ENCODE assay signal across 8 cellular contexts in the genomic region with DNA sequence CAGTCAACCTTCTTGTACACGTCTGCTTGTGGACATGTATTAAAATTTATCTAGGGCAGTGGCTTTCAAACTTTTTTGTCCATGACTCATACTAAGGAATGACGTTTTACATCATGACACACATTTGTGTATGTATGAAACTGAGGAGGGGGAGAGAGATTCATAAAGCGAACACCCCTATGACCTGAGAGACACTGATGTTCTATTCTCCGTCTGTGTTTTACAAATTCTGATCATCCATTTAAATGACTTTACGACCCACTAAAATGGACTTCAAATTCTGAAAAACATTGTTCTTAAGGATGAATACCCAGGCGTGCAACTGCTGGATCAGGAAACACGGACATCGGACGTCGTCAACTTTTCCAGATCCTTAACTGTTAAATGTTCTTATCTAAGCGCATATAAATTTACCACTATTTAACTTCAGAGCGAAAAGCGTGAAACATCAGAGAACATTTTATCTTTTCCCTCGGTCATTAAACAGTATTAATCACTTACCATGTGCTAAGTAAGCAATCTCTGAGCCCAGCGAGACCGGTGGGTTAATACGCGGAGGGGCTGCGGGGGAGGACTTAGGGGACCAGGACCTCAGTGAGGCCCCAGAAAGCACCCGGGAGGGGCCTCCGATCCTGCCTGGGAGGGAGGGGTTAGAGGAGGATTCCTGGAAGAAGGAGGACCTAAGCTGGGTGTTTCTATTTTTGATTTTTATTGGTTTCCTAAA. TPM values are rescaled to one million over a fixed set of nuclear protein-coding genes. Genes with fewer than 3 reads are reported as not detected.
DNase-seq lines count a peak whose midpoint lies in the region; ATAC-seq, FAIRE-seq and TF ChIP-seq lines count a peak whose summit lies in the region.

No MANE protein-coding gene starts in this region.

- peak overlapping the region; percentile 70 for H3K4me2 ChIP-seq in GM23248 (ENCODE audit: unreplicated experiment)

- in situ Hi-C loops in GM23248 (cut with MboI): no loop called here

- H3K9ac ChIP-seq in GM23248: peak overlapping the region; percentile 81

- H3F3A ChIP-seq in GM23248 (ENCODE audit: insufficient read depth): no peaks in the 10 kb centered on the region; the same call in 1 of the 2 replicates

- H3K36me3 Mint-ChIP-seq in neural crest cell (ENCODE audit: low read depth): peaks cover 14% of the 10 kb centered on the region

- CTCF ChIA-PET in RWPE1 (lab: Yijun Ruan, JAX): interaction anchor here (0.9 kb wide), 1 partner anchor 65 kb away, joined by 3 read pairs; no protein-coding TSS in a partner anchor

- H3K27ac Mint-ChIP-seq in neural crest cell (ENCODE audit: unreplicated experiment): peak overlapping the region; percentile 44

- 37 to 46% methylated on average over 21 of the region's 21 CpGs for WGBS in GM23248 (ENCODE audit: low coverage in 1 of 2, low lambda C conversion rate in 2 of 2, missing lambda C conversion rate in 2 of 2), 2 experiments

- DNase-seq in GM23248: peak; percentile 65
- no peak for DNase-seq in RWPE1 (ENCODE audit: low spot score)
- DNase-seq in erythroblast (lab: John Stamatoyannopoulos, UW): peak; percentile 53 to 59
- no peak for DNase-seq in neural crest cell (ENCODE audit: low read depth, low spot score)
- no peak for DNase-seq in germinal center (ENCODE audit: low spot score)
- no peak for DNase-seq in D721Med (ENCODE audit: insufficient read length, low spot score)
- no peak for DNase-seq in SKM-1 treated with dmso at 0.1 percent for 144 hours (lab: John Stamatoyannopoulos, UW; ENCODE audit: unreplicated experiment)

- POLR2A ChIA-PET in RWPE1 (lab: Yijun Ruan, JAX; ENCODE audit: low non-redundant PET): no interaction called here

- H3K27ac ChIP-seq in GM23248: peak overlapping the region; percentile 72
- H3K27ac ChIP-seq in RWPE1: peak overlapping the region; percentile 65

- H3K36me3 ChIP-seq in GM23248 (ENCODE audit: low read depth): peaks cover 8% of the 10 kb centered on the region; the same call in 1 of the 2 replicates

- no peaks in the 10 kb centered on the region for H3K9me3 ChIP-seq in GM23248 (ENCODE audit: low read depth)

- H3K4me1 ChIP-seq in GM23248 (ENCODE audit: insufficient read depth): peaks cover 5% of the 10 kb centered on the region; the same call in 1 of the 2 replicates

- TF ChIP-seq CTCF in RWPE1 (conservative IDR thresholded peaks at IDR 0.05; ENCODE audit: low read depth) (no peak), neural crest cell (conservative IDR thresholded peaks at IDR 0.05) (no peak), D721Med (IDR thresholded peaks at IDR 0.05; ENCODE audit: insufficient read depth, missing control alignments) (no peak)

- H3K9me3 Mint-ChIP-seq in neural crest cell: peaks cover 8% of the 10 kb centered on the region

- FAIRE-seq in D721Med (lab: Jason Lieb, UNC): no peak

- ATAC-seq in HG03378 (IDR thresholded peaks at IDR 0.05; ENCODE audit: unreplicated experiment): no peak

- peak; percentile 35 for TF ChIP-seq POLR2A in erythroblast (IDR thresholded peaks at IDR 0.05; ENCODE audit: low read length)

- peaks cover 45% of the 10 kb centered on the region for H3K79me2 ChIP-seq in GM23248 (ENCODE audit: insufficient read depth)

- H3K4me3 ChIP-seq in GM23248: peak overlapping the region; percentile 77

- H3K4me3 Mint-ChIP-seq in neural crest cell: peak overlapping the region; percentile 93

- H3K27me3 Mint-ChIP-seq in neural crest cell (ENCODE audit: low read depth): peaks cover 29% of the 10 kb centered on the region

- peak overlapping the region; percentile 48 for H2AFZ ChIP-seq in GM23248

- no peaks in the 10 kb centered on the region for H4K20me1 ChIP-seq in GM23248 (ENCODE audit: insufficient read depth)

- H3K27me3 ChIP-seq in GM23248 (replicated peaks; ENCODE audit: insufficient read depth): no peaks in the 10 kb centered on the region

- H3K4me1 Mint-ChIP-seq in neural crest cell: peaks cover 10% of the 10 kb centered on the region

- H3K9me2 ChIP-seq in GM23248 (ENCODE audit: insufficient read depth): no peaks in the 10 kb centered on the region

RNA-seq across cellular contexts. Expression of a gene that starts 1.2 kb away (rescaled TPM):
- total RNA-seq in GM23248 (2014; rRNA removed; shearing (Covaris generic)): 20.7 and 22.8 TPM in 2 replicates
- 42.2 and 43.8 TPM in 2 replicates for polyA plus RNA-seq in GM23248 (2016; fragmentation: Nextera tagmentation; extraction: Ambion mirVana)
- total RNA-seq in neural crest cell: 29.7 and 29.9 TPM in 2 replicates

Comparison
In these comparisons a context has a peak if more than half of its experiments do, and no peak if none do; other contexts are left out.
1. DNase-seq: peak in GM23248 (single experiment) and erythroblast (2 of 2); none in RWPE1 (single experiment), neural crest cell (single experiment), germinal center (single experiment), D721Med (single experiment) and SKM-1 treated with dmso at 0.1 percent for 144 hours (single experiment).